1 cellular context compared by ENCODE assay signal in genomic region chr17:79803421-79803996, GRCh38.
TF ChIP-seq lines count a peak whose summit lies in the region.

No MANE protein-coding gene starts in this region.

TF ChIP-seq in K562, 482 proteins besides CTCF, POLR2A, EP300 and RAD21:
- TF ChIP-seq NRF1 (conservative IDR thresholded peaks at IDR 0.05 in 1 of 2, IDR thresholded peaks at IDR 0.05 in 1 of 2): no peak
- TF ChIP-seq SPI1 (IDR thresholded peaks at IDR 0.05; ENCODE audit: borderline replicate concordance, low read depth, low read length): 0 out of 2 replicates have a peak, but pooled peaks have one; percentile 6
- no peak for TF ChIP-seq ZNF76 (CRISPR knock-in tag; IDR thresholded peaks at IDR 0.05; ENCODE audit: borderline replicate concordance)
- no peak for TF ChIP-seq IFI16 (CRISPR knock-in tag; IDR thresholded peaks at IDR 0.05)
- no peak for TF ChIP-seq MEIS2 (IDR thresholded peaks at IDR 0.05; ENCODE audit: partially characterized antibody)
- TF ChIP-seq, protein P1, sequence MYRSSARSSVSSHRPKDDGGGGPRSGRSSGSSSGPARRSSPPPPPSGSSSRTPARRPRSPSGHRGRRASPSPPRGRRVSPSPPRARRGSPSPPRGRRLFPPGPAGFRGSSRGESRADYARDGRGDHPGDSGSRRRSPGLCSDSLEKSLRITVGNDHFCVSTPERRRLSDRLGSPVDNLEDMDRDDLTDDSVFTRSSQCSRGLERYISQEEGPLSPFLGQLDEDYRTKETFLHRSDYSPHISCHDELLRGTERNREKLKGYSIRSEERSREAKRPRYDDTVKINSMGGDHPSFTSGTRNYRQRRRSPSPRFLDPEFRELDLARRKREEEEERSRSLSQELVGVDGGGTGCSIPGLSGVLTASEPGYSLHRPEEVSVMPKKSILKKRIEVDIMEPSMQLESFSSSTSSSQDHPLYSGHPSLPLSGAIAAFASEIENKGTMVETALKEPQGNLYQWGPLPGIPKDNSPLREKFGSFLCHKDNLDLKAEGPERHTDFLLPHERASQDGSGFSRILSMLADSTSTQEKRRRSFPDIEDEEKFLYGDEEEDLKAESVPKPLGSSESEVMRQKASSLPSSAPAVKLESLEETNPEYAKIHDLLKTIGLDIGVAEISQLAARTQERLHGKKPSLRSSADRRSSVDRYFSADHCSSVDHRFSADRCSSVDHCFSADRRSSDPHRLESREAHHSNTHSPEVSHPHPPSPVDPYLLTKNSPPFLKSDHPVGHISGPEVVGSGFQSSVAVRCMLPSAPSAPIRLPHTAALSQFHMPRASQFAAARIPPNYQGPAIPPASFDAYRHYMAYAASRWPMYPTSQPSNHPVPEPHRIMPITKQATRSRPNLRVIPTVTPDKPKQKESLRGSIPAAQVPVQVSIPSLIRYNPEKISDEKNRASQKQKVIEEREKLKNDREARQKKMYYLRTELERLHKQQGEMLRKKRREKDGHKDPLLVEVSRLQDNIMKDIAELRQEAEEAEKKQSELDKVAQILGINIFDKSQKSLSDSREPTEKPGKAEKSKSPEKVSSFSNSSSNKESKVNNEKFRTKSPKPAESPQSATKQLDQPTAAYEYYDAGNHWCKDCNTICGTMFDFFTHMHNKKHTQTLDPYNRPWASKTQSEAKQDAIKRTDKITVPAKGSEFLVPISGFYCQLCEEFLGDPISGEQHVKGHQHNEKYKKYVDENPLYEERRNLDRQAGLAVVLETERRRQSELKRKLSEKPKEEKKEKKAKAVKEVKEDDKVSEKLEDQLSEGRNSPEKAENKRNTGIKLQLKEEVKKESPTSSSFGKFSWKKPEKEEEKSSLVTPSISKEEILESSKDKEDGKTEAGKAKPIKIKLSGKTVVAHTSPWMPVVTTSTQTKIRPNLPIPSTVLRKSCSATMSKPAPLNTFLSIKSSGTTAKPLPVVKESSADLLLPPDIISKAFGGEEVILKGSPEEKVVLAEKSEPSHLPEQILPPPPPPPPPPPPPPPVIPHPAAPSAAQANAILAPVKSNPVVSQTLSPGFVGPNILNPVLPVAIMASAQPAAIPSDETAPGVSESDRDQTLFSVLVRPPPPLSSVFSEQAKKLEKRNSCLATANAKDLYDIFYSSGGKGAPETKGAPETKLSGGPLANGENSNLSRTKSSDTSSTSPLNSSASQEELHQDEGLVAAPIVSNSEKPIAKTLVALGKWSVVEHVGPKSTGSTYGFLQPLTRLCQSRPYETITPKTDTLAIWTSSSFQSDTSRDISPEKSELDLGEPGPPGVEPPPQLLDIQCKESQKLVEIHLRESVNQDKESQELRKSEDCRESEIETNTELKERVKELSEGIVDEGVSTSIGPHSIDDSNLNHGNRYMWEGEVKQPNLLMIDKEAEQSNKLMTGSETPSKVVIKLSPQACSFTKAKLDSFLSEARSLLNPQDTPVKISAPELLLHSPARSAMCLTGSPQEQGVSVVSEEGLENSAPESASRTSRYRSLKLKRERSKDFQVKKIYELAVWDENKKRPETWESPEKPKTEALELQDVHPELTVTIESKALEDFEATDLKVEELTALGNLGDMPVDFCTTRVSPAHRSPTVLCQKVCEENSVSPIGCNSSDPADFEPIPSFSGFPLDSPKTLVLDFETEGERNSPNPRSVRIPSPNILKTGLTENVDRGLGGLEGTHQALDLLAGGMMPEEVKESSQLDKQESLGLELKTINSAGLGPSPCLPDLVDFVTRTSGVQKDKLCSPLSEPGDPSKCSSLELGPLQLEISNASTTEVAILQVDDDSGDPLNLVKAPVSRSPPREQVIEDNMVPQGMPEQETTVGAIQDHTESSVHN (IDR thresholded peaks at IDR 0.05; ENCODE audit: borderline replicate concordance in 1 of 2, low read depth in 1 of 2): no peak
- TF ChIP-seq XRCC4 (IDR thresholded peaks at IDR 0.05; ENCODE audit: extremely low read depth, insufficient read depth, insufficient read length): no peak
- no peak for TF ChIP-seq ZNF778 (CRISPR knock-in tag; IDR thresholded peaks at IDR 0.05)
- TF ChIP-seq HDAC8 (tag; IDR thresholded peaks at IDR 0.05): no peak
- peak; percentile 82 for TF ChIP-seq ZNF263 (CRISPR knock-in tag; IDR thresholded peaks at IDR 0.05; ENCODE audit: borderline replicate concordance)
- TF ChIP-seq, protein P2, sequence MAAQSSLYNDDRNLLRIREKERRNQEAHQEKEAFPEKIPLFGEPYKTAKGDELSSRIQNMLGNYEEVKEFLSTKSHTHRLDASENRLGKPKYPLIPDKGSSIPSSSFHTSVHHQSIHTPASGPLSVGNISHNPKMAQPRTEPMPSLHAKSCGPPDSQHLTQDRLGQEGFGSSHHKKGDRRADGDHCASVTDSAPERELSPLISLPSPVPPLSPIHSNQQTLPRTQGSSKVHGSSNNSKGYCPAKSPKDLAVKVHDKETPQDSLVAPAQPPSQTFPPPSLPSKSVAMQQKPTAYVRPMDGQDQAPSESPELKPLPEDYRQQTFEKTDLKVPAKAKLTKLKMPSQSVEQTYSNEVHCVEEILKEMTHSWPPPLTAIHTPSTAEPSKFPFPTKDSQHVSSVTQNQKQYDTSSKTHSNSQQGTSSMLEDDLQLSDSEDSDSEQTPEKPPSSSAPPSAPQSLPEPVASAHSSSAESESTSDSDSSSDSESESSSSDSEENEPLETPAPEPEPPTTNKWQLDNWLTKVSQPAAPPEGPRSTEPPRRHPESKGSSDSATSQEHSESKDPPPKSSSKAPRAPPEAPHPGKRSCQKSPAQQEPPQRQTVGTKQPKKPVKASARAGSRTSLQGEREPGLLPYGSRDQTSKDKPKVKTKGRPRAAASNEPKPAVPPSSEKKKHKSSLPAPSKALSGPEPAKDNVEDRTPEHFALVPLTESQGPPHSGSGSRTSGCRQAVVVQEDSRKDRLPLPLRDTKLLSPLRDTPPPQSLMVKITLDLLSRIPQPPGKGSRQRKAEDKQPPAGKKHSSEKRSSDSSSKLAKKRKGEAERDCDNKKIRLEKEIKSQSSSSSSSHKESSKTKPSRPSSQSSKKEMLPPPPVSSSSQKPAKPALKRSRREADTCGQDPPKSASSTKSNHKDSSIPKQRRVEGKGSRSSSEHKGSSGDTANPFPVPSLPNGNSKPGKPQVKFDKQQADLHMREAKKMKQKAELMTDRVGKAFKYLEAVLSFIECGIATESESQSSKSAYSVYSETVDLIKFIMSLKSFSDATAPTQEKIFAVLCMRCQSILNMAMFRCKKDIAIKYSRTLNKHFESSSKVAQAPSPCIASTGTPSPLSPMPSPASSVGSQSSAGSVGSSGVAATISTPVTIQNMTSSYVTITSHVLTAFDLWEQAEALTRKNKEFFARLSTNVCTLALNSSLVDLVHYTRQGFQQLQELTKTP (IDR thresholded peaks at IDR 0.05; ENCODE audit: low read depth in 1 of 2, partially characterized antibody in 2 of 2): no peak
- TF ChIP-seq, protein P3, sequence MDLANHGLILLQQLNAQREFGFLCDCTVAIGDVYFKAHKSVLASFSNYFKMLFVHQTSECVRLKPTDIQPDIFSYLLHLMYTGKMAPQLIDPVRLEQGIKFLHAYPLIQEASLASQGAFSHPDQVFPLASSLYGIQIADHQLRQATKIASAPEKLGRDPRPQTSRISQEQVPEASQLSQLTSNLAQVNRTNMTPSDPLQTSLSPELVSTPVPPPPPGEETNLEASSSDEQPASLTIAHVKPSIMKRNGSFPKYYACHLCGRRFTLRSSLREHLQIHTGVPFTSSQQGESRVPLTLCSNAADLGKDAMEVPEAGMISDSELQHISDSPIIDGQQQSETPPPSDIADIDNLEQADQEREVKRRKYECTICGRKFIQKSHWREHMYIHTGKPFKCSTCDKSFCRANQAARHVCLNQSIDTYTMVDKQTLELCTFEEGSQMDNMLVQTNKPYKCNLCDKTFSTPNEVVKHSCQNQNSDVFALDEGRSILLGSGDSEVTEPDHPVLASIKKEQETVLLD (IDR thresholded peaks at IDR 0.05): no peak; the same call in 1 of the 2 replicates
- no peak for TF ChIP-seq PHF8 (IDR thresholded peaks at IDR 0.05; ENCODE audit: borderline replicate concordance, low read length)
- TF ChIP-seq, protein P4, sequence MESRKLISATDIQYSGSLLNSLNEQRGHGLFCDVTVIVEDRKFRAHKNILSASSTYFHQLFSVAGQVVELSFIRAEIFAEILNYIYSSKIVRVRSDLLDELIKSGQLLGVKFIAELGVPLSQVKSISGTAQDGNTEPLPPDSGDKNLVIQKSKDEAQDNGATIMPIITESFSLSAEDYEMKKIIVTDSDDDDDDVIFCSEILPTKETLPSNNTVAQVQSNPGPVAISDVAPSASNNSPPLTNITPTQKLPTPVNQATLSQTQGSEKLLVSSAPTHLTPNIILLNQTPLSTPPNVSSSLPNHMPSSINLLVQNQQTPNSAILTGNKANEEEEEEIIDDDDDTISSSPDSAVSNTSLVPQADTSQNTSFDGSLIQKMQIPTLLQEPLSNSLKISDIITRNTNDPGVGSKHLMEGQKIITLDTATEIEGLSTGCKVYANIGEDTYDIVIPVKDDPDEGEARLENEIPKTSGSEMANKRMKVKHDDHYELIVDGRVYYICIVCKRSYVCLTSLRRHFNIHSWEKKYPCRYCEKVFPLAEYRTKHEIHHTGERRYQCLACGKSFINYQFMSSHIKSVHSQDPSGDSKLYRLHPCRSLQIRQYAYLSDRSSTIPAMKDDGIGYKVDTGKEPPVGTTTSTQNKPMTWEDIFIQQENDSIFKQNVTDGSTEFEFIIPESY (CRISPR knock-in tag; IDR thresholded peaks at IDR 0.05): peak; percentile 54; the same call in 1 of the 2 replicates
- TF ChIP-seq CBX1 (IDR thresholded peaks at IDR 0.05; ENCODE audit: low read depth): no peak
- no peak for TF ChIP-seq COPS2 (conservative IDR thresholded peaks at IDR 0.05)
- no peak for TF ChIP-seq ATF7 (IDR thresholded peaks at IDR 0.05)
- TF ChIP-seq, protein P5, sequence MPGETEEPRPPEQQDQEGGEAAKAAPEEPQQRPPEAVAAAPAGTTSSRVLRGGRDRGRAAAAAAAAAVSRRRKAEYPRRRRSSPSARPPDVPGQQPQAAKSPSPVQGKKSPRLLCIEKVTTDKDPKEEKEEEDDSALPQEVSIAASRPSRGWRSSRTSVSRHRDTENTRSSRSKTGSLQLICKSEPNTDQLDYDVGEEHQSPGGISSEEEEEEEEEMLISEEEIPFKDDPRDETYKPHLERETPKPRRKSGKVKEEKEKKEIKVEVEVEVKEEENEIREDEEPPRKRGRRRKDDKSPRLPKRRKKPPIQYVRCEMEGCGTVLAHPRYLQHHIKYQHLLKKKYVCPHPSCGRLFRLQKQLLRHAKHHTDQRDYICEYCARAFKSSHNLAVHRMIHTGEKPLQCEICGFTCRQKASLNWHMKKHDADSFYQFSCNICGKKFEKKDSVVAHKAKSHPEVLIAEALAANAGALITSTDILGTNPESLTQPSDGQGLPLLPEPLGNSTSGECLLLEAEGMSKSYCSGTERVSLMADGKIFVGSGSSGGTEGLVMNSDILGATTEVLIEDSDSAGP (CRISPR knock-in tag; IDR thresholded peaks at IDR 0.05): 0 out of 2 replicates have a peak, but pooled peaks have one; percentile 6
- TF ChIP-seq POLR3A (IDR thresholded peaks at IDR 0.05; ENCODE audit: borderline replicate concordance, extremely low read depth, insufficient read depth, insufficient read length): no peak
- no peak for TF ChIP-seq ZBTB17 (CRISPR knock-in tag; IDR thresholded peaks at IDR 0.05)
- TF ChIP-seq KDM5B (IDR thresholded peaks at IDR 0.05; ENCODE audit: insufficient replicate concordance, low read depth, low read length): peak; percentile 27
- peak in 1 of 3 experiments; percentile 3 for TF ChIP-seq YY1 (IDR thresholded peaks at IDR 0.05; ENCODE audit: borderline replicate concordance in 1 of 3, control insufficient read depth in 1 of 3, extremely low read depth in 1 of 3, insufficient read depth in 3 of 3, insufficient read length in 1 of 3, insufficient replicate concordance in 2 of 3, low read depth in 1 of 3, low read length in 2 of 3)
- no peak for TF ChIP-seq ZNF224 (CRISPR knock-in tag; IDR thresholded peaks at IDR 0.05)
- TF ChIP-seq MYC (IDR thresholded peaks at IDR 0.05; ENCODE audit: low read depth, low read length): no peak
- TF ChIP-seq MYC (CRISPR knock-in tag; IDR thresholded peaks at IDR 0.05; ENCODE audit: borderline replicate concordance, low read depth): peak; percentile 13; the same call in 1 of the 2 replicates
- no peak for TF ChIP-seq NFRKB (IDR thresholded peaks at IDR 0.05; ENCODE audit: low read depth)
- TF ChIP-seq MAFK (IDR thresholded peaks at IDR 0.05; ENCODE audit: low read length): no peak
- TF ChIP-seq TARDBP (IDR thresholded peaks at IDR 0.05): no peak
- 0 out of 2 replicates have a peak, but pooled peaks have one; percentile 58 for TF ChIP-seq SAFB (IDR thresholded peaks at IDR 0.05; ENCODE audit: borderline replicate concordance, low read depth, low read length)
- TF ChIP-seq CEBPG (CRISPR knock-in tag; IDR thresholded peaks at IDR 0.05): no peak
- no peak for TF ChIP-seq CEBPG (tag; conservative IDR thresholded peaks at IDR 0.05 in 1 of 2, IDR thresholded peaks at IDR 0.05 in 1 of 2)
- TF ChIP-seq FOXP1 (CRISPR knock-in tag; IDR thresholded peaks at IDR 0.05): peak; percentile 43; the same call in 1 of the 2 replicates
